Comparison of ENCODE assay signal across 21 cellular contexts in genomic region chr9:16112116-16112515, GRCh38.
"Had no signal": no experiment of that assay in that cellular context is flagged by ENCODE, and none has a peak within 500 bp of the region (broad histone marks: within the 10 kb centered on the region; RNA-seq: fewer than 3 reads in every experiment).

No MANE protein-coding gene starts in this region.

- H3K36me3 Mint-ChIP-seq: activated naive CD4-positive, alpha-beta T cell treated with anti-CD3 and anti-CD28 coated beads, Interleukin-2, amount 10 ng/mL, durations not matched to agents 7 days and 5 days had no signal

- H3K9me3 Mint-ChIP-seq: activated CD4-positive, alpha-beta T cell treated with anti-CD3 and anti-CD28 coated beads, Interleukin-2, amount 10 ng/mL, durations not matched to agents 24 days and 14 days; activated naive CD4-positive, alpha-beta T cell treated with anti-CD3 and anti-CD28 coated beads, Interleukin-2, amount 10 ng/mL, durations not matched to agents 7 days and 5 days; activated T-cell treated with anti-CD3 and anti-CD28 coated beads, Interleukin-2, amount 50 U/mL, for 24 hours; central memory CD8-positive, alpha-beta T cell; neural crest cell had no signal

- H3K4me1 ChIP-seq: colonic mucosa, gastroesophageal sphincter, heart right ventricle, upper lobe of right lung had no signal

- ATAC-seq: activated CD8-positive, alpha-beta T cell treated with anti-CD3 and anti-CD28 coated beads, Interleukin-2, amount 10 ng/mL, durations not matched to agents 7 days and 5 days; gastroesophageal sphincter; heart right ventricle; upper lobe of right lung had no signal

- H3K27ac Mint-ChIP-seq: activated CD4-positive, alpha-beta T cell treated with anti-CD3 and anti-CD28 coated beads, Interleukin-2, amount 10 ng/mL, durations not matched to agents 24 days and 14 days; activated CD8-positive, alpha-beta T cell treated with anti-CD3 and anti-CD28 coated beads, Interleukin-2, amount 10 ng/mL, durations not matched to agents 7 days and 5 days; activated naive CD4-positive, alpha-beta T cell treated with anti-CD3 and anti-CD28 coated beads, Interleukin-2, amount 10 ng/mL, durations not matched to agents 7 days and 5 days; activated T-cell treated with anti-CD3 and anti-CD28 coated beads, Interleukin-2, amount 50 U/mL, for 24 hours; progenitor cell of endocrine pancreas had no signal

- DNase-seq: activated CD4-positive, alpha-beta T cell treated with anti-CD3 and anti-CD28 coated beads, Interleukin-2, amount 10 ng/mL, durations not matched to agents 24 days and 14 days; activated CD8-positive, alpha-beta T cell treated with anti-CD3 and anti-CD28 coated beads, Interleukin-2, amount 10 ng/mL, durations not matched to agents 7 days and 5 days; activated naive CD4-positive, alpha-beta T cell treated with anti-CD3 and anti-CD28 coated beads, Interleukin-2, amount 10 ng/mL, durations not matched to agents 7 days and 5 days; activated T-cell treated with anti-CD3 and anti-CD28 coated beads, Interleukin-2, amount 50 U/mL, for 24 hours; aorta; brain microvascular endothelial cell; colonic mucosa; heart right ventricle; midbrain; stimulated activated CD4-positive, alpha-beta T cell treated with anti-CD3 and anti-CD28 coated beads, Interleukin-12 subunit alpha, Interleukin-12 subunit beta, amount 100 ng/mL, for 4 hours; stimulated activated CD4-positive, alpha-beta T cell treated with anti-CD3 and anti-CD28 coated beads, Interleukin-1b, Interleukin-23, amount 100 ng/mL, for 48 hours; stimulated activated CD8-positive, alpha-beta memory T cell treated with anti-CD3 and anti-CD28 coated beads, Interleukin-4, amount 100 ng/mL, for 48 hours; stimulated activated naive CD4-positive, alpha-beta T cell; T-helper 1 cell; T-helper 9 cell; upper lobe of right lung had no signal

- H3K27me3 Mint-ChIP-seq: activated CD4-positive, alpha-beta T cell treated with anti-CD3 and anti-CD28 coated beads, Interleukin-2, amount 10 ng/mL, durations not matched to agents 24 days and 14 days; activated naive CD4-positive, alpha-beta T cell treated with anti-CD3 and anti-CD28 coated beads, Interleukin-2, amount 10 ng/mL, durations not matched to agents 7 days and 5 days; activated T-cell treated with anti-CD3 and anti-CD28 coated beads, Interleukin-2, amount 50 U/mL, for 24 hours; central memory CD8-positive, alpha-beta T cell; progenitor cell of endocrine pancreas had no signal

- H3K36me3 ChIP-seq: brain microvascular endothelial cell, colonic mucosa, gastroesophageal sphincter, heart right ventricle, upper lobe of right lung had no signal

- H3K4me1 Mint-ChIP-seq: activated CD4-positive, alpha-beta T cell treated with anti-CD3 and anti-CD28 coated beads, Interleukin-2, amount 10 ng/mL, durations not matched to agents 24 days and 14 days; activated naive CD4-positive, alpha-beta T cell treated with anti-CD3 and anti-CD28 coated beads, Interleukin-2, amount 10 ng/mL, durations not matched to agents 7 days and 5 days; central memory CD8-positive, alpha-beta T cell had no signal

- H3K4me3 ChIP-seq: colonic mucosa, gastroesophageal sphincter, heart right ventricle, lung, upper lobe of right lung had no signal

- H3K4me3 Mint-ChIP-seq: activated CD4-positive, alpha-beta T cell treated with anti-CD3 and anti-CD28 coated beads, Interleukin-2, amount 10 ng/mL, durations not matched to agents 24 days and 14 days; activated CD8-positive, alpha-beta T cell treated with anti-CD3 and anti-CD28 coated beads, Interleukin-2, amount 10 ng/mL, durations not matched to agents 7 days and 5 days; activated naive CD4-positive, alpha-beta T cell treated with anti-CD3 and anti-CD28 coated beads, Interleukin-2, amount 10 ng/mL, durations not matched to agents 7 days and 5 days; activated T-cell treated with anti-CD3 and anti-CD28 coated beads, Interleukin-2, amount 50 U/mL, for 24 hours; central memory CD8-positive, alpha-beta T cell; neural crest cell had no signal

- H3K27me3 ChIP-seq: brain microvascular endothelial cell, colonic mucosa, gastroesophageal sphincter, heart right ventricle, upper lobe of right lung had no signal

- H3K9me3 ChIP-seq: colonic mucosa, gastroesophageal sphincter, upper lobe of right lung had no signal

- H3K27ac ChIP-seq: brain microvascular endothelial cell, colonic mucosa, gastroesophageal sphincter, heart right ventricle, upper lobe of right lung had no signal
